8 cellular contexts compared by ENCODE assay signal in the genomic region with DNA sequence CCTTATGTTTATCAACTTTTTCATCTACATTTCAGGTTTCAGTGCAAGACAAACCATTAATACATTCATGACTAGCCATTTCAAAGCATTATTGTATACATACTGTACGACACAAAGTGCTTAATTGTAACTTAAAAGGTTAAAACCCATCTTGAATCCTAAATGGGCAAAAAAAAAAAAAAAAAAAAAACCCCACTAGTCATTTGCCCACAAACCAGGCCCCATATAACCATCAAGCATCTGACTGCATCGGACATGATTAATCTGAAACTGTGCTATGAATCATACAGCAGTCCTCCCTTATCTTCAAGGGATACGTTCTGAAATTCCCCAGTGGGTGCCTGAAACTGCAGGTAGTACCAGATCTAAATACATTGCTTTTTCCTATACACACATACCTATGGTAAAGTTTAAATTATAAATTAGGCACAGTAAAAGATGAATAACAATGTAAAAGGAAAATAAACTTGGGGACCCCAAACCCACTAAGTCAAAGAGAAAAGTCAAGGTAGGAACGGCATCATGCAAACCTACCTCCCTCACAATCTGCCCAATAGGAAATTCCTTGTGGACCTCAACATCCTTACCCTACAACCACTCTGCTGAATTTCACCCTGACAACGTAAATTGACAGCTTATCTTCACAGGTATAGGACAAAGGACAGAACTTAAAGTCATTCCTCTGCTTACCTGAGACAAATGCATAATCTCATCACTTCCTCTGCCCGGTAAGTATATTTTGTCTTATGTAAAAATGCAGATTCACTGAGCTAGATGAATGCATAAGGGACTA. TPM values are rescaled to one million over a fixed set of nuclear protein-coding genes. Genes with fewer than 3 reads are reported as not detected.
A peak's percentile ranks its signal among the peaks of the same experiment; 100 is the strongest.
DNase-seq lines count a peak whose midpoint lies in the region; ATAC-seq and TF ChIP-seq lines count a peak whose summit lies in the region.

No MANE protein-coding gene starts in this region.

- no peaks in the 10 kb centered on the region for H3K27me3 ChIP-seq in ACC112 (ENCODE audit: insufficient read depth, low read length)

- no peaks in the 10 kb centered on the region for H3K9me3 Mint-ChIP-seq in osteocyte (ENCODE audit: unreplicated experiment)
- no peaks in the 10 kb centered on the region for H3K9me3 Mint-ChIP-seq in type B pancreatic cell

- no peak overlapping the region for H2AFZ ChIP-seq in ACC112 (ENCODE audit: low read length, unreplicated experiment)

- H3K4me3 Mint-ChIP-seq in osteocyte (ENCODE audit: unreplicated experiment) (no peak overlapping the region), type B pancreatic cell (no peak overlapping the region)

- TF ChIP-seq CTCF in osteocyte (IDR thresholded peaks at IDR 0.05) (no peak), type B pancreatic cell (conservative IDR thresholded peaks at IDR 0.05) (no peak)

- H3K4me1 Mint-ChIP-seq in osteocyte (ENCODE audit: unreplicated experiment) (peaks cover 67% of the 10 kb centered on the region), type B pancreatic cell (ENCODE audit: unreplicated experiment) (peaks cover 49% of the 10 kb centered on the region)

- H3K4me3 ChIP-seq in ACC112 (ENCODE audit: low read depth, low read length) = no peak overlapping the region

- peaks cover 95% of the 10 kb centered on the region for H3K79me2 ChIP-seq in ACC112 (ENCODE audit: control insufficient read depth, insufficient read depth, low read length, unreplicated experiment)

- DNase-seq in activated naive CD4-positive, alpha-beta T cell treated with anti-CD3 and anti-CD28 coated beads, Interleukin-2, amount 50 U/mL, for 16 hours = peak; percentile 31
- no peak for DNase-seq in osteocyte (ENCODE audit: extremely low spot score, unreplicated experiment)
- DNase-seq in mucosa of gallbladder (ENCODE audit: low spot score) = no peak
- DNase-seq in type B pancreatic cell (ENCODE audit: extremely low spot score, unreplicated experiment) = no peak
- DNase-seq in AG08395 (ENCODE audit: low spot score) = no peak

- H3K4me1 ChIP-seq in ACC112 (ENCODE audit: control insufficient read depth, insufficient read depth, low read length, unreplicated experiment) = peaks cover 67% of the 10 kb centered on the region

- no peaks in the 10 kb centered on the region for H3K36me3 ChIP-seq in ACC112 (ENCODE audit: insufficient read depth, low read length)

- H3K36me3 Mint-ChIP-seq in osteocyte (ENCODE audit: unreplicated experiment) = no peaks in the 10 kb centered on the region
- peaks cover 4% of the 10 kb centered on the region for H3K36me3 Mint-ChIP-seq in type B pancreatic cell

- peak overlapping the region; percentile 85 for H3K27ac ChIP-seq in ACC112 (ENCODE audit: low read depth, low read length)

- ATAC-seq in GM18870 (IDR thresholded peaks at IDR 0.05; ENCODE audit: unreplicated experiment) (peak; percentile 82), HG03378 (IDR thresholded peaks at IDR 0.05; ENCODE audit: unreplicated experiment) (peak; percentile 88)

- H3K27me3 Mint-ChIP-seq in osteocyte (ENCODE audit: unreplicated experiment) (no peaks in the 10 kb centered on the region), type B pancreatic cell (no peaks in the 10 kb centered on the region)

- H3K27ac Mint-ChIP-seq in osteocyte (ENCODE audit: unreplicated experiment) (peak overlapping the region; percentile 95), type B pancreatic cell (no peak overlapping the region)

RNA-seq across cellular contexts. Expression of gene B4GALT5, which starts 14.3 kb away (rescaled TPM):
- total RNA-seq in osteocyte = 45.4 TPM in 2 replicates
- 62.2 TPM for total RNA-seq in mucosa of gallbladder
- 47.9 and 49.7 TPM in 2 replicates for total RNA-seq in type B pancreatic cell (ENCODE audit: low replicate concordance)
